ENCODE assay signal across 11 cellular contexts in genomic region chr4:7890635-7891393, GRCh38. TPM values are rescaled to one million over a fixed set of nuclear protein-coding genes. Genes with fewer than 3 reads are reported as not detected.
DNase-seq lines count a peak whose midpoint lies in the region; ATAC-seq and TF ChIP-seq lines count a peak whose summit lies in the region.
"Had no signal": no experiment of that assay in that cellular context is flagged by ENCODE, and none has a peak within 500 bp of the region (broad histone marks: within the 10 kb centered on the region; RNA-seq: fewer than 3 reads in every experiment).

No MANE protein-coding gene starts in this region.

- peaks cover 8% of the 10 kb centered on the region; the same call in 2 of the 3 replicates for H3K36me3 Mint-ChIP-seq in GM23338 (ENCODE audit: low read depth)
- H3K36me3 Mint-ChIP-seq in Caco-2 (ENCODE audit: insufficient read depth, unreplicated experiment): peaks cover 10% of the 10 kb centered on the region

- no peaks in the 10 kb centered on the region for H3F3A ChIP-seq in GM23338 (replicated peaks; ENCODE audit: low read depth)
- peaks cover 10% of the 10 kb centered on the region; the same call in 1 of the 2 replicates for H3F3A ChIP-seq in PC-9 (ENCODE audit: insufficient read depth, low read depth)

- H4K20me1 ChIP-seq in GM23338 (replicated peaks; ENCODE audit: insufficient read depth): no peaks in the 10 kb centered on the region
- H4K20me1 ChIP-seq in PC-9 (ENCODE audit: insufficient read depth): peaks cover 43% of the 10 kb centered on the region

- no peaks in the 10 kb centered on the region for H3K27me3 Mint-ChIP-seq in GM23338 (ENCODE audit: insufficient read depth, low read depth, poor library complexity)
- no peaks in the 10 kb centered on the region for H3K27me3 Mint-ChIP-seq in Caco-2 (ENCODE audit: insufficient read depth, unreplicated experiment)

- ATAC-seq in GM23338: peak; percentile 74
- ATAC-seq in sciatic nerve: peak; percentile 35
- ATAC-seq in HG03108 (IDR thresholded peaks at IDR 0.05; ENCODE audit: unreplicated experiment): no peak

- TF ChIP-seq POLR2A in esophagus squamous epithelium (IDR thresholded peaks at IDR 0.05): no peak

- peaks cover 88% of the 10 kb centered on the region for H3K79me2 ChIP-seq in GM23338 (replicated peaks; ENCODE audit: insufficient read depth)
- H3K79me2 ChIP-seq in PC-9 (ENCODE audit: low read depth): peaks cover 94% of the 10 kb centered on the region

- H3K4me3 Mint-ChIP-seq in GM23338: no peak overlapping the region
- H3K4me3 Mint-ChIP-seq in Caco-2 (ENCODE audit: unreplicated experiment): no peak overlapping the region

- H3K4me2 ChIP-seq in GM23338: peak overlapping the region; percentile 25; the same call in 1 of the 2 replicates
- H3K4me2 ChIP-seq in PC-9: no peak overlapping the region

- H3K27ac Mint-ChIP-seq in GM23338 (peak overlapping the region; percentile 88), Caco-2 (ENCODE audit: unreplicated experiment) (no peak overlapping the region)

- H3K9me2 ChIP-seq in GM23338 (ENCODE audit: insufficient read depth) (no peaks in the 10 kb centered on the region), PC-9 (ENCODE audit: insufficient read depth) (no peaks in the 10 kb centered on the region)

- H3K4me1 Mint-ChIP-seq in GM23338: peaks cover 45% of the 10 kb centered on the region
- no peaks in the 10 kb centered on the region for H3K4me1 Mint-ChIP-seq in Caco-2 (ENCODE audit: low read depth, unreplicated experiment)

- peaks cover 46% of the 10 kb centered on the region for H3K4me1 ChIP-seq in GM23338 (ENCODE audit: insufficient read depth)
- H3K4me1 ChIP-seq in PC-9 (replicated peaks; ENCODE audit: insufficient read depth): peaks cover 9% of the 10 kb centered on the region
- peaks cover 3 to 61% (median 33%) of the 10 kb centered on the region in 3 donors for H3K4me1 ChIP-seq in esophagus squamous epithelium
- H3K4me1 ChIP-seq in Caco-2: no peaks in the 10 kb centered on the region
- H3K4me1 ChIP-seq: prostate gland had no signal

- H3K4me3 ChIP-seq in GM23338: no peak overlapping the region
- no peak overlapping the region for H3K4me3 ChIP-seq in PC-9
- H3K4me3 ChIP-seq in esophagus squamous epithelium: no peak overlapping the region
- H3K4me3 ChIP-seq in Caco-2 (ENCODE audit: low read depth, low read length): no peak overlapping the region
- H3K4me3 ChIP-seq: prostate gland had no signal

- H2AFZ ChIP-seq in GM23338: no peak overlapping the region
- H2AFZ ChIP-seq in PC-9: no peak overlapping the region

- no TSS peak for BruUV-seq in PC-9 (replicated peaks; lab: Mats Ljungman, UMichigan)
- BruUV-seq in Caco-2 (replicated peaks; lab: Mats Ljungman, UMichigan): no TSS peak

- CTCF ChIA-PET in PC-9 (lab: Charles Lee): no interaction called here
- CTCF ChIA-PET in Caco-2 (lab: Charles Lee): no interaction called here

- no peak for TF ChIP-seq CTCF in GM23338 (conservative IDR thresholded peaks at IDR 0.05; ENCODE audit: low read depth in 2 of 2)
- no peak for TF ChIP-seq CTCF in PC-9 (conservative IDR thresholded peaks at IDR 0.05)
- no peak for TF ChIP-seq CTCF in esophagus squamous epithelium (IDR thresholded peaks at IDR 0.05)
- no peak for TF ChIP-seq CTCF in Caco-2 (IDR thresholded peaks at IDR 0.05; ENCODE audit: insufficient read depth in 1 of 2, low read depth in 1 of 2, low read length in 1 of 2, severe bottlenecking in 1 of 2, unreplicated experiment in 1 of 2)

- H3K27ac ChIP-seq in GM23338 (ENCODE audit: low read depth): peak overlapping the region; percentile 64; the same call in 1 of the 2 replicates
- H3K27ac ChIP-seq in PC-9: peak overlapping the region; percentile 19; the same call in 1 of the 2 replicates
- peak overlapping the region; percentile 54 to 64 (median 60) for H3K27ac ChIP-seq in esophagus squamous epithelium
- H3K27ac ChIP-seq: prostate gland had no signal

- intact Hi-C loops in PC-9 (cut with micrococcal nuclease; ENCODE audit: unreplicated experiment) (no loop called here), esophagus squamous epithelium (cut with DNase I) (no loop called here), sciatic nerve (cut with DNase I) (no loop called here), Caco-2 (cut with micrococcal nuclease; ENCODE audit: unreplicated experiment) (no loop called here)

- H3K36me3 ChIP-seq in GM23338 (ENCODE audit: insufficient read depth) (no peaks in the 10 kb centered on the region; the same call in 1 of the 2 replicates), PC-9 (ENCODE audit: low read depth) (no peaks in the 10 kb centered on the region; the same call in 1 of the 2 replicates), esophagus squamous epithelium (no peaks in the 10 kb centered on the region), Caco-2 (ENCODE audit: control insufficient read depth, insufficient read depth, low read length) (no peaks in the 10 kb centered on the region)
- H3K36me3 ChIP-seq: prostate gland had no signal

- peak; percentile 35 for DNase-seq in GM23338 (ENCODE audit: low spot score)
- DNase-seq in PC-9: no peak
- no peak for DNase-seq in esophagus squamous epithelium (lab: John Stamatoyannopoulos, UW)
- DNase-seq in sciatic nerve (ENCODE audit: low spot score): no peak
- DNase-seq in NOMO-1 treated with DMSO at 0.1 percent for 48 hours (lab: John Stamatoyannopoulos, UW; ENCODE audit: unreplicated experiment): no peak
- DNase-seq in superior temporal gyrus (ENCODE audit: extremely low spot score): no peak
- DNase-seq in Caco-2: no peak
- DNase-seq: activated CD4-positive, CD25-positive, alpha-beta regulatory T cell; NCI-H187 treated with DMSO at 0.1 percent for 48 hours had no signal

- POLR2A ChIA-PET in PC-9 (lab: Charles Lee; ENCODE audit: unreplicated experiment): no interaction called here
- POLR2A ChIA-PET in Caco-2 (lab: Charles Lee): no interaction called here

- 38 to 44% methylated on average over 7 of the region's 7 CpGs for WGBS in esophagus squamous epithelium, 2 donors

- H3K27me3 ChIP-seq in GM23338 (ENCODE audit: insufficient read depth): no peaks in the 10 kb centered on the region
- H3K27me3 ChIP-seq in PC-9 (ENCODE audit: insufficient read depth, low read depth): no peaks in the 10 kb centered on the region
- H3K27me3 ChIP-seq in esophagus squamous epithelium: no peaks in the 10 kb centered on the region
- no peaks in the 10 kb centered on the region for H3K27me3 ChIP-seq in Caco-2 (replicated peaks; ENCODE audit: control insufficient read depth, insufficient read depth, low read length)

- H3K9me3 Mint-ChIP-seq in GM23338: peaks cover 11% of the 10 kb centered on the region
- peaks cover 10% of the 10 kb centered on the region for H3K9me3 Mint-ChIP-seq in Caco-2 (ENCODE audit: unreplicated experiment)

- H3K9me3 ChIP-seq in PC-9 (ENCODE audit: insufficient read depth, low read depth): no peaks in the 10 kb centered on the region; the same call in 1 of the 2 replicates
- peaks cover 0 to 7% (median 5%) of the 10 kb centered on the region in 3 donors for H3K9me3 ChIP-seq in esophagus squamous epithelium
- H3K9me3 ChIP-seq in Caco-2: peaks cover 11% of the 10 kb centered on the region; the same call in 1 of the 2 replicates
- H3K9me3 ChIP-seq: prostate gland had no signal

TF ChIP-seq in GM23338, 12 proteins besides CTCF, POLR2A, EP300 and RAD21 (continues in another document):
- TF ChIP-seq EZH2phosphoT487 (IDR thresholded peaks at IDR 0.05; ENCODE audit: unreplicated experiment): no peak
- no peak for TF ChIP-seq ZNF114 (CRISPR knock-in tag; IDR thresholded peaks at IDR 0.05)
- no peak for TF ChIP-seq POLR2AphosphoS5 (IDR thresholded peaks at IDR 0.05; ENCODE audit: low read depth)
- TF ChIP-seq ETS1 (IDR thresholded peaks at IDR 0.05): no peak
- no peak for TF ChIP-seq STAT1 (IDR thresholded peaks at IDR 0.05; ENCODE audit: unreplicated experiment)
- TF ChIP-seq NANOG (IDR thresholded peaks at IDR 0.05; ENCODE audit: borderline replicate concordance): no peak

RNA-seq across cellular contexts. Expression of gene AFAP1, which starts 48.8 kb away (rescaled TPM):
- total RNA-seq in GM23338 (2014; rRNA removed; shearing (Covaris generic)): 21.5 and 25.9 TPM in 2 replicates
- polyA plus RNA-seq in GM23338 (2016; fragmentation: Nextera tagmentation; extraction: Ambion mirVana): 5.4 and 6.5 TPM in 2 replicates
- total RNA-seq in PC-9 (2021) (69.6 and 84.1 TPM in 2 replicates), esophagus squamous epithelium (10 to 100 TPM in 2 of 4 donors, 1 to 10 TPM in 2; 4.4 to 16.6 (median 10.7) TPM), sciatic nerve (64.5 TPM), Caco-2 (2022) (27.3 and 27.6 TPM in 2 replicates)
